Comparison of ENCODE assay signal across 2 cellular contexts in genomic region chr4:112238833-112239232, GRCh38.
TF ChIP-seq lines count a peak whose summit lies in the region.

No MANE protein-coding gene starts in this region.

TF ChIP-seq in GM12891, 5 proteins besides CTCF, POLR2A, EP300 and RAD21:
- no peak for TF ChIP-seq TAF1 (IDR thresholded peaks at IDR 0.05; ENCODE audit: low read depth, low read length)
- no peak for TF ChIP-seq POLR2AphosphoS5 (IDR thresholded peaks at IDR 0.05; ENCODE audit: low read depth, low read length)
- TF ChIP-seq POU2F2 (IDR thresholded peaks at IDR 0.05; ENCODE audit: low read depth, low read length), result no peak
- no peak for TF ChIP-seq PAX5 (IDR thresholded peaks at IDR 0.05; ENCODE audit: insufficient read depth, low read length, severe bottlenecking)
- no peak for TF ChIP-seq SPI1 (IDR thresholded peaks at IDR 0.05; ENCODE audit: low read depth, low read length)

TF ChIP-seq in K562, 482 proteins besides CTCF, POLR2A, EP300 and RAD21:
- TF ChIP-seq ZNF75A (CRISPR knock-in tag; IDR thresholded peaks at IDR 0.05), result no peak
- TF ChIP-seq RFX1 (IDR thresholded peaks at IDR 0.05), result peak; percentile 54; the same call in 1 of the 2 replicates
